Comparison of ENCODE assay signal across 14 cellular contexts in genomic region chr10:89490589-89491335, GRCh38.
"Had no signal": no experiment of that assay in that cellular context is flagged by ENCODE, and none has a peak within 500 bp of the region (broad histone marks: within the 10 kb centered on the region; RNA-seq: fewer than 3 reads in every experiment).

No MANE protein-coding gene starts in this region.

- ATAC-seq: left colon; natural killer cell treated with Interleukin-12 subunit alpha and Interleukin-12 subunit beta and Interleukin-15 and Interleukin-18, amount 100 ng/mL, for 72 hours; stimulated activated effector memory CD8-positive, alpha-beta T cell treated with anti-CD3 and anti-CD28 coated beads, Interleukin-12 subunit alpha, Interleukin-12 subunit beta, amount 100 ng/mL, for 72 hours had no signal

- H3K9me3 Mint-ChIP-seq: activated CD4-positive, alpha-beta memory T cell treated with anti-CD3 and anti-CD28 coated beads, Interleukin-2, amount 10 ng/mL, durations not matched to agents 7 days and 5 days; activated naive CD4-positive, alpha-beta T cell treated with anti-CD3 and anti-CD28 coated beads, Interleukin-2, amount 50 U/mL, for 24 hours; natural killer cell treated with Interleukin-12 subunit alpha and Interleukin-12 subunit beta and Interleukin-15 and Interleukin-18, amount 100 ng/mL, for 72 hours; stimulated activated effector memory CD8-positive, alpha-beta T cell treated with anti-CD3 and anti-CD28 coated beads, Interleukin-12 subunit alpha, Interleukin-12 subunit beta, amount 100 ng/mL, for 72 hours had no signal

- H3K4me3 Mint-ChIP-seq: activated CD4-positive, alpha-beta memory T cell treated with anti-CD3 and anti-CD28 coated beads, Interleukin-2, amount 10 ng/mL, durations not matched to agents 7 days and 5 days; activated naive CD4-positive, alpha-beta T cell treated with anti-CD3 and anti-CD28 coated beads, Interleukin-2, amount 50 U/mL, for 24 hours; natural killer cell treated with Interleukin-12 subunit alpha and Interleukin-12 subunit beta and Interleukin-15 and Interleukin-18, amount 100 ng/mL, for 72 hours; stimulated activated effector memory CD8-positive, alpha-beta T cell treated with anti-CD3 and anti-CD28 coated beads, Interleukin-12 subunit alpha, Interleukin-12 subunit beta, amount 100 ng/mL, for 72 hours had no signal

- H3K4me3 ChIP-seq: adrenal gland, coronary artery, esophagus muscularis mucosa had no signal

- H3K4me1 Mint-ChIP-seq: activated CD4-positive, alpha-beta memory T cell treated with anti-CD3 and anti-CD28 coated beads, Interleukin-2, amount 10 ng/mL, durations not matched to agents 7 days and 5 days; activated naive CD4-positive, alpha-beta T cell treated with anti-CD3 and anti-CD28 coated beads, Interleukin-2, amount 50 U/mL, for 24 hours; stimulated activated effector memory CD8-positive, alpha-beta T cell treated with anti-CD3 and anti-CD28 coated beads, Interleukin-12 subunit alpha, Interleukin-12 subunit beta, amount 100 ng/mL, for 72 hours had no signal

- DNase-seq: activated CD4-positive, alpha-beta memory T cell treated with anti-CD3 and anti-CD28 coated beads, Interleukin-2, amount 10 ng/mL, durations not matched to agents 7 days and 5 days; activated CD4-positive, alpha-beta T cell treated with anti-CD3 and anti-CD28 coated beads for 4 hours; activated effector memory CD4-positive, alpha-beta T cell treated with anti-CD3 and anti-CD28 coated beads, Interleukin-2, amount 50 U/mL, for 16 hours; activated T-cell treated with anti-CD3 and anti-CD28 coated beads, Interleukin-2, amount 50 U/mL, for 48 hours; adrenal gland; caudate nucleus; hypothalamus; left colon; T-helper 2 cell had no signal

- H3K36me3 Mint-ChIP-seq: activated naive CD4-positive, alpha-beta T cell treated with anti-CD3 and anti-CD28 coated beads, Interleukin-2, amount 50 U/mL, for 24 hours; natural killer cell treated with Interleukin-12 subunit alpha and Interleukin-12 subunit beta and Interleukin-15 and Interleukin-18, amount 100 ng/mL, for 72 hours; stimulated activated effector memory CD8-positive, alpha-beta T cell treated with anti-CD3 and anti-CD28 coated beads, Interleukin-12 subunit alpha, Interleukin-12 subunit beta, amount 100 ng/mL, for 72 hours had no signal

- H3K27ac ChIP-seq: adrenal gland, coronary artery, esophagus muscularis mucosa had no signal

- H3K4me1 ChIP-seq: adrenal gland, esophagus muscularis mucosa had no signal

- H3K9me3 ChIP-seq: adrenal gland, esophagus muscularis mucosa had no signal

- H3K36me3 ChIP-seq: adrenal gland, esophagus muscularis mucosa had no signal

- H3K27ac Mint-ChIP-seq: activated CD4-positive, alpha-beta memory T cell treated with anti-CD3 and anti-CD28 coated beads, Interleukin-2, amount 10 ng/mL, durations not matched to agents 7 days and 5 days; activated naive CD4-positive, alpha-beta T cell treated with anti-CD3 and anti-CD28 coated beads, Interleukin-2, amount 50 U/mL, for 24 hours; natural killer cell treated with Interleukin-12 subunit alpha and Interleukin-12 subunit beta and Interleukin-15 and Interleukin-18, amount 100 ng/mL, for 72 hours; stimulated activated effector memory CD8-positive, alpha-beta T cell treated with anti-CD3 and anti-CD28 coated beads, Interleukin-12 subunit alpha, Interleukin-12 subunit beta, amount 100 ng/mL, for 72 hours had no signal

- H3K27me3 ChIP-seq: adrenal gland, esophagus muscularis mucosa had no signal
